ENCODE assay signal across 14 cellular contexts in the genomic region with DNA sequence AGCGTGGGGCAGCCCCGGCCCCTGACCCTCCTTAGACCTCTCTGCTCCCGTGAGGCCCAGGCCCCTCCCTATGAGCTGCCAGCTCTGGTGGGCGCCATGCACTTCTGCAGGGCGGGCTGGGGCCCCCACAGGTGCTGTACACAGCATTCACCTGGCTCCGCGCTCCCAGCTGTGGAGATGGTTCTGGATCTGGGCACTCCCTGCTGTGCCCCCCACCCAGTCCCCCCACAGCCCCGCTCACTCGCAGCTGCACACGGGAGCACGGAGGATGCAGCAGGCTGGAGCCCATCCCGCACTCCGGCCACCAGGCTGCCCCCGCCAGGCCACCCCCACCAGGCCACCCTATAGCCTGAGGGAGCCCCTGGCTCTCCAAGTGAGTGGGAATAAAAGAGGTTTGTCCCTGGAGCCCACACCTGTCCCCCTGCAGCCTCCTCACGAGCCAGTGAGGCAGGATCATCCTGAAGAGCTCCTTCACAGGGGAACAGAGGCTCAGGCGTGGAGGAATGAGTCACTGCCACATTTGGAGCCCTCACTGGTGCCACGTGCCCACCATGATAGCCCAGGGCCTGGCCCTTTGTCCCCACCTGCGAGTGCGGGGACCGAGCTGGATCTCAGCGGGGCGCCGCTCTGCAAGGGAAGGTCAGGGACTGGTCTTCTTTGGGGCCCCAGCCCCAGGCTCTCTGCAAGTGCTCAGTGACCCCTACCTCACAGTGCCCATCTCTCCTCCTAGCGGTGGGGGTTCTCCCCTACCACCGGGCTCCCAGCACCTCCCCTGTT. TPM values are rescaled to one million over a fixed set of nuclear protein-coding genes. Genes with fewer than 3 reads are reported as not detected.
DNase-seq lines count a peak whose midpoint lies in the region; TF ChIP-seq lines count a peak whose summit lies in the region.
"Had no signal": no experiment of that assay in that cellular context is flagged by ENCODE, and none has a peak within 500 bp of the region (broad histone marks: within the 10 kb centered on the region; RNA-seq: fewer than 3 reads in every experiment).

No MANE protein-coding gene starts in this region.

- no peaks in the 10 kb centered on the region for H3K9me3 ChIP-seq in BLaER1 treated with 17β-estradiol and CSF1 and Interleukin-3, amounts not matched to agents 10 nM and 100 nM (replicated peaks in 1 of 11)
- H3K9me3 ChIP-seq in endodermal cell (ENCODE audit: control insufficient read depth, low read length) (no peaks in the 10 kb centered on the region), neural progenitor cell (ENCODE audit: low read depth) (no peaks in the 10 kb centered on the region)
- H3K9me3 ChIP-seq: SK-N-SH had no signal

- no peaks in the 10 kb centered on the region for H3K79me2 ChIP-seq in neural progenitor cell (ENCODE audit: low read depth)
- H3K79me2 ChIP-seq: parathyroid adenoma had no signal

- H3K4me1 ChIP-seq in BLaER1 treated with 17β-estradiol and CSF1 and Interleukin-3, amounts not matched to agents 10 nM and 100 nM, result peaks cover 33 to 55% (median 43%) of the 10 kb centered on the region in 10 experiments
- H3K4me1 ChIP-seq in endodermal cell (ENCODE audit: control insufficient read depth, insufficient read depth, low read length) (no peaks in the 10 kb centered on the region), neural progenitor cell (peaks cover 13% of the 10 kb centered on the region)

- H3F3A ChIP-seq in neural progenitor cell (ENCODE audit: low read depth), result no peaks in the 10 kb centered on the region

- no peak overlapping the region for H3K27ac ChIP-seq in BLaER1 treated with 17β-estradiol and CSF1 and Interleukin-3, amounts not matched to agents 10 nM and 100 nM
- H3K27ac ChIP-seq in endodermal cell (ENCODE audit: low read depth, low read length) (no peak overlapping the region), neural progenitor cell (no peak overlapping the region)
- H3K27ac ChIP-seq: parathyroid adenoma, VCaP had no signal

- no peak overlapping the region for H3K27ac Mint-ChIP-seq in endodermal cell
- H3K27ac Mint-ChIP-seq in neural progenitor cell, result no peak overlapping the region

- H3K36me3 ChIP-seq in BLaER1 treated with 17β-estradiol and CSF1 and Interleukin-3, amounts not matched to agents 10 nM and 100 nM, result peaks cover 0 to 9% (median 6%) of the 10 kb centered on the region in 11 experiments; a peak in 8 of 22 replicates
- H3K36me3 ChIP-seq in endodermal cell (ENCODE audit: control insufficient read depth, insufficient read depth, low read length) (no peaks in the 10 kb centered on the region), neural progenitor cell (no peaks in the 10 kb centered on the region)

- H3K36me3 Mint-ChIP-seq in endodermal cell (ENCODE audit: low read depth) (peaks cover 4% of the 10 kb centered on the region), neural progenitor cell (no peaks in the 10 kb centered on the region)
- H3K36me3 Mint-ChIP-seq: CD4-positive, alpha-beta memory T cell had no signal

- no peak overlapping the region for H3K4me3 ChIP-seq in BLaER1 treated with 17β-estradiol and CSF1 and Interleukin-3, amounts not matched to agents 10 nM and 100 nM
- H3K4me3 ChIP-seq in endodermal cell (ENCODE audit: low read length) (no peak overlapping the region), neural progenitor cell (peak overlapping the region; percentile 86)

- 86 to 93% methylated on average over 13 to 25 of the region's 25 CpGs for WGBS in endodermal cell (ENCODE audit: insufficient coverage in 1 of 2, insufficient read length in 1 of 2), 2 experiments

- peaks cover 14 to 64% (median 24%) of the 10 kb centered on the region in 11 experiments; a peak in 20 of 22 replicates for H4K20me1 ChIP-seq in BLaER1 treated with 17β-estradiol and CSF1 and Interleukin-3, amounts not matched to agents 10 nM and 100 nM
- peaks cover 2% of the 10 kb centered on the region for H4K20me1 ChIP-seq in neural progenitor cell (ENCODE audit: low read depth)

- H3K27me3 ChIP-seq in BLaER1 treated with 17β-estradiol and CSF1 and Interleukin-3, amounts not matched to agents 10 nM and 100 nM, result peaks cover 0 to 4% (median 0%) of the 10 kb centered on the region in 11 experiments; a peak in 1 of 22 replicates
- H3K27me3 ChIP-seq in endodermal cell (ENCODE audit: control insufficient read depth, insufficient read depth, low read length, poor library complexity, severe bottlenecking), result no peaks in the 10 kb centered on the region
- no peaks in the 10 kb centered on the region for H3K27me3 ChIP-seq in neural progenitor cell

- H3K27me3 Mint-ChIP-seq in endodermal cell (ENCODE audit: insufficient read depth) (peaks cover 14% of the 10 kb centered on the region), neural progenitor cell (ENCODE audit: insufficient read depth, low read depth) (peaks cover 5% of the 10 kb centered on the region)
- H3K27me3 Mint-ChIP-seq: CD4-positive, alpha-beta memory T cell had no signal

- peaks cover 4% of the 10 kb centered on the region for H3K4me1 Mint-ChIP-seq in endodermal cell
- H3K4me1 Mint-ChIP-seq in neural progenitor cell, result peaks cover 14% of the 10 kb centered on the region
- H3K4me1 Mint-ChIP-seq: CD4-positive, alpha-beta memory T cell had no signal

- TF ChIP-seq CTCF in endodermal cell (conservative IDR thresholded peaks at IDR 0.05) (no peak), neural progenitor cell (IDR thresholded peaks at IDR 0.05) (no peak)

- DNase-seq in ELR (ENCODE audit: low read depth) (peak; percentile 30), endodermal cell (no peak), neural progenitor cell (ENCODE audit: low spot score) (no peak), UCSD-AML1 (lab: John Stamatoyannopoulos, UW; ENCODE audit: unreplicated experiment) (no peak), amygdala (lab: John Stamatoyannopoulos, UW) (no peak), kidney tubule cell (ENCODE audit: low spot score) (no peak)
- DNase-seq: CD4-positive, alpha-beta memory T cell; NCI-H187; NCI-H524 treated with DMSO at 0.1 percent for 48 hours; stimulated activated CD4-positive, alpha-beta T cell treated with anti-CD3 and anti-CD28 coated beads, Interleukin-12 subunit alpha, Interleukin-12 subunit beta, amount 100 ng/mL, for 4 hours had no signal

- H2AFZ ChIP-seq in neural progenitor cell (replicated peaks), result no peak overlapping the region

- peak overlapping the region; percentile 74 to 97 (median 91); a peak in 21 of 22 replicates for H3K4me2 ChIP-seq in BLaER1 treated with 17β-estradiol and CSF1 and Interleukin-3, amounts not matched to agents 10 nM and 100 nM
- H3K4me2 ChIP-seq in neural progenitor cell, result peak overlapping the region; percentile 97

- H3K9ac ChIP-seq in BLaER1 treated with 17β-estradiol and CSF1 and Interleukin-3, amounts not matched to agents 10 nM and 100 nM, result peak overlapping the region in 1 of 11 experiments; percentile 59; a peak in 1 of 22 replicates
- H3K9ac ChIP-seq in endodermal cell (ENCODE audit: extremely low read depth, low read length, poor library complexity, severe bottlenecking) (no peak overlapping the region), neural progenitor cell (no peak overlapping the region)
- H3K9ac ChIP-seq: parathyroid adenoma, SK-N-SH had no signal

- H3K9me3 Mint-ChIP-seq in endodermal cell (no peaks in the 10 kb centered on the region), neural progenitor cell (peaks cover 2% of the 10 kb centered on the region)

- H3K4me3 Mint-ChIP-seq in endodermal cell (peak overlapping the region; percentile 62), neural progenitor cell (peak overlapping the region; percentile 78)

RNA-seq across cellular contexts. Expression of gene ADSS1, which starts 1.9 kb away (rescaled TPM):
- total RNA-seq in endodermal cell (10 to 100 TPM; 15.8 to 31.0 TPM), neural progenitor cell (ENCODE audit: low replicate concordance) (25.3 and 26.4 TPM in 2 replicates)
- polyA plus RNA-seq in endodermal cell (2013, experiment 1 of 2), result 16.1 TPM
- polyA plus RNA-seq in endodermal cell (2013, experiment 2 of 2), result 14.1 TPM

RNA-seq across cellular contexts. Expression of gene SIVA1, which starts 27.0 kb away (rescaled TPM):
- total RNA-seq in endodermal cell, result 10 to 100 TPM; 82.5 to 87.3 TPM
- polyA plus RNA-seq in endodermal cell (2013, experiment 1 of 2), result 89.7 TPM
- polyA plus RNA-seq in endodermal cell (2013, experiment 2 of 2), result 92.2 TPM
- 139 and 231 TPM in 2 replicates for total RNA-seq in neural progenitor cell (ENCODE audit: low replicate concordance)

RNA-seq across cellular contexts. Expression of gene INF2, which starts 36.5 kb away (rescaled TPM):
- total RNA-seq in endodermal cell (100 to 1,000 TPM in 1 of 2 donors, 10 to 100 TPM in 1; 99.7 to 114 TPM), neural progenitor cell (ENCODE audit: low replicate concordance) (7.8 and 24.0 TPM in 2 replicates)
- polyA plus RNA-seq in endodermal cell (2013, experiment 1 of 2), result 35.2 TPM
- polyA plus RNA-seq in endodermal cell (2013, experiment 2 of 2), result 35.8 TPM
